ENCODE assay signal across 2 cellular contexts in the genomic region with DNA sequence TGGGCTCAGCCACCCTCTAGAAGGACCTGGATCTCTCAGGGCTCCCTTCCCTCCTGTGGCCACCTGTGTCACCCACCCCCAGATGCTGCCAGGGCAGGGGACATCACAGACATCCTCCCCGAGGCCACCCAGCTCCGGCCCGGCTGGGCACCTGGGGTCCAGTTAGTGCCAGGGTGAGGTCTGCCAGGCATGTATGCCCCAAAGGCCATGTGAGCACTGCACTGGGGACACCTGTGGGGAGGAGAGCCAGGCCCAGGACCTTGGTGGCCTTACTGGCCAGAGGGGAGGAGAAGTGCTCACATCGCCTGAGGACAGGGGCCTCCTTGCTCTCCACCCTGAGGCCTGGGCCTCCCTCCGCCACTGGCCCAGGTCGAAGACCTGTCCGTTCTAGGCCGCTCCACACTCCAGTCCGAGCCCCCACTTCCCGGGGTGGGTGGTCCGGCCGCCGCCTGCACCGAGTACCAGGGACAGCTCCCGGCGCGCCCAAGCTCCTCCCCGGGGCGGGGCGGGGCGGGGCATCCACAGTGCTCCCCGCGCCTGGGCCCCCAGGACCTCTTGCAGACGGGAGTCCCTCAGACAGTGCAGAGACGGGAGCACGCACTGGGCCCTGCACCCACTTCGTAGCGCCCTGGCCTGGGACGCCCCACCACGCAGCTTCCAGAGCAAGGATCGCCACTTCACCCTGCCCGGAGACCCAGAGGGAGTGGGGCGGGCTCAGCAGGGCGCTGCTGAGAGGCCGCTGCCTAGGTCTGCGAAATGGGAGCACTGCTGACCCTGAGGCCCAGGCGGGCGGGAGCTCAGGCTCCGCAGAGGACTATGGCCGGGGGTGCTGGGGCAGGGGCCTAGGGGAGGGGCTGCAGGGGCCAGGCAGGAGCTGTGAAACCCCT.
TF ChIP-seq lines count a peak whose summit lies in the region.

No MANE protein-coding gene starts in this region.

TF ChIP-seq in Ishikawa, 13 proteins besides CTCF, POLR2A, EP300 and RAD21:
- TF ChIP-seq CEBPB (IDR thresholded peaks at IDR 0.05) (no peak), TAF1 (IDR thresholded peaks at IDR 0.05; ENCODE audit: low read depth) (no peak), ZBTB7A (IDR thresholded peaks at IDR 0.05; ENCODE audit: low read depth) (peak; percentile 84), YY1 (IDR thresholded peaks at IDR 0.05; ENCODE audit: low read depth) (no peak), NFIC (IDR thresholded peaks at IDR 0.05) (no peak), TCF12 (IDR thresholded peaks at IDR 0.05; ENCODE audit: low read depth) (no peak)
- TF ChIP-seq, protein P1, sequence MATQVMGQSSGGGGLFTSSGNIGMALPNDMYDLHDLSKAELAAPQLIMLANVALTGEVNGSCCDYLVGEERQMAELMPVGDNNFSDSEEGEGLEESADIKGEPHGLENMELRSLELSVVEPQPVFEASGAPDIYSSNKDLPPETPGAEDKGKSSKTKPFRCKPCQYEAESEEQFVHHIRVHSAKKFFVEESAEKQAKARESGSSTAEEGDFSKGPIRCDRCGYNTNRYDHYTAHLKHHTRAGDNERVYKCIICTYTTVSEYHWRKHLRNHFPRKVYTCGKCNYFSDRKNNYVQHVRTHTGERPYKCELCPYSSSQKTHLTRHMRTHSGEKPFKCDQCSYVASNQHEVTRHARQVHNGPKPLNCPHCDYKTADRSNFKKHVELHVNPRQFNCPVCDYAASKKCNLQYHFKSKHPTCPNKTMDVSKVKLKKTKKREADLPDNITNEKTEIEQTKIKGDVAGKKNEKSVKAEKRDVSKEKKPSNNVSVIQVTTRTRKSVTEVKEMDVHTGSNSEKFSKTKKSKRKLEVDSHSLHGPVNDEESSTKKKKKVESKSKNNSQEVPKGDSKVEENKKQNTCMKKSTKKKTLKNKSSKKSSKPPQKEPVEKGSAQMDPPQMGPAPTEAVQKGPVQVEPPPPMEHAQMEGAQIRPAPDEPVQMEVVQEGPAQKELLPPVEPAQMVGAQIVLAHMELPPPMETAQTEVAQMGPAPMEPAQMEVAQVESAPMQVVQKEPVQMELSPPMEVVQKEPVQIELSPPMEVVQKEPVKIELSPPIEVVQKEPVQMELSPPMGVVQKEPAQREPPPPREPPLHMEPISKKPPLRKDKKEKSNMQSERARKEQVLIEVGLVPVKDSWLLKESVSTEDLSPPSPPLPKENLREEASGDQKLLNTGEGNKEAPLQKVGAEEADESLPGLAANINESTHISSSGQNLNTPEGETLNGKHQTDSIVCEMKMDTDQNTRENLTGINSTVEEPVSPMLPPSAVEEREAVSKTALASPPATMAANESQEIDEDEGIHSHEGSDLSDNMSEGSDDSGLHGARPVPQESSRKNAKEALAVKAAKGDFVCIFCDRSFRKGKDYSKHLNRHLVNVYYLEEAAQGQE (IDR thresholded peaks at IDR 0.05; ENCODE audit: low read depth), result peak; percentile 99
- TF ChIP-seq, protein P2, sequence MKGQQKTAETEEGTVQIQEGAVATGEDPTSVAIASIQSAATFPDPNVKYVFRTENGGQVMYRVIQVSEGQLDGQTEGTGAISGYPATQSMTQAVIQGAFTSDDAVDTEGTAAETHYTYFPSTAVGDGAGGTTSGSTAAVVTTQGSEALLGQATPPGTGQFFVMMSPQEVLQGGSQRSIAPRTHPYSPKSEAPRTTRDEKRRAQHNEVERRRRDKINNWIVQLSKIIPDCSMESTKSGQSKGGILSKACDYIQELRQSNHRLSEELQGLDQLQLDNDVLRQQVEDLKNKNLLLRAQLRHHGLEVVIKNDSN (IDR thresholded peaks at IDR 0.05), result no peak

TF ChIP-seq in K562, 482 proteins besides CTCF, POLR2A, EP300 and RAD21 (continues in another document):
- TF ChIP-seq SAFB (IDR thresholded peaks at IDR 0.05; ENCODE audit: borderline replicate concordance, low read depth, low read length), result no peak
- no peak for TF ChIP-seq HNRNPK (IDR thresholded peaks at IDR 0.05; ENCODE audit: low read depth, low read length, poor library complexity, severe bottlenecking)
- TF ChIP-seq DNMT1 (IDR thresholded peaks at IDR 0.05), result no peak
- TF ChIP-seq POU5F1 (IDR thresholded peaks at IDR 0.05; ENCODE audit: borderline replicate concordance, low read depth, low read length, partially characterized antibody), result no peak
- TF ChIP-seq ZNF197 (CRISPR knock-in tag; IDR thresholded peaks at IDR 0.05; ENCODE audit: low read depth), result no peak
- TF ChIP-seq ILK (tag; IDR thresholded peaks at IDR 0.05; ENCODE audit: borderline replicate concordance, low read depth), result no peak
- no peak for TF ChIP-seq ZKSCAN3 (CRISPR knock-in tag; IDR thresholded peaks at IDR 0.05)
- TF ChIP-seq ZFP30 (CRISPR knock-in tag; IDR thresholded peaks at IDR 0.05; ENCODE audit: borderline replicate concordance), result no peak
- no peak for TF ChIP-seq RBFOX2 (IDR thresholded peaks at IDR 0.05; ENCODE audit: low read depth, low read length)
- TF ChIP-seq ESRRA (IDR thresholded peaks at IDR 0.05; ENCODE audit: borderline replicate concordance, low read depth), result 0 out of 2 replicates have a peak, but pooled peaks have one; percentile 25
- TF ChIP-seq, protein P3, sequence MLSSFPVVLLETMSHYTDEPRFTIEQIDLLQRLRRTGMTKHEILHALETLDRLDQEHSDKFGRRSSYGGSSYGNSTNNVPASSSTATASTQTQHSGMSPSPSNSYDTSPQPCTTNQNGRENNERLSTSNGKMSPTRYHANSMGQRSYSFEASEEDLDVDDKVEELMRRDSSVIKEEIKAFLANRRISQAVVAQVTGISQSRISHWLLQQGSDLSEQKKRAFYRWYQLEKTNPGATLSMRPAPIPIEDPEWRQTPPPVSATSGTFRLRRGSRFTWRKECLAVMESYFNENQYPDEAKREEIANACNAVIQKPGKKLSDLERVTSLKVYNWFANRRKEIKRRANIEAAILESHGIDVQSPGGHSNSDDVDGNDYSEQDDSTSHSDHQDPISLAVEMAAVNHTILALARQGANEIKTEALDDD (IDR thresholded peaks at IDR 0.05), result no peak
- no peak for TF ChIP-seq DIDO1 (tag; IDR thresholded peaks at IDR 0.05; ENCODE audit: low read depth)
- no peak for TF ChIP-seq DACH1 (IDR thresholded peaks at IDR 0.05; ENCODE audit: partially characterized antibody)
- no peak for TF ChIP-seq ARHGAP35 (IDR thresholded peaks at IDR 0.05; ENCODE audit: partially characterized antibody)
- no peak for TF ChIP-seq MED1 (CRISPR knock-in tag; IDR thresholded peaks at IDR 0.05; ENCODE audit: borderline replicate concordance)
- TF ChIP-seq HIVEP1 (CRISPR knock-in tag; IDR thresholded peaks at IDR 0.05), result no peak
- TF ChIP-seq, protein P4, sequence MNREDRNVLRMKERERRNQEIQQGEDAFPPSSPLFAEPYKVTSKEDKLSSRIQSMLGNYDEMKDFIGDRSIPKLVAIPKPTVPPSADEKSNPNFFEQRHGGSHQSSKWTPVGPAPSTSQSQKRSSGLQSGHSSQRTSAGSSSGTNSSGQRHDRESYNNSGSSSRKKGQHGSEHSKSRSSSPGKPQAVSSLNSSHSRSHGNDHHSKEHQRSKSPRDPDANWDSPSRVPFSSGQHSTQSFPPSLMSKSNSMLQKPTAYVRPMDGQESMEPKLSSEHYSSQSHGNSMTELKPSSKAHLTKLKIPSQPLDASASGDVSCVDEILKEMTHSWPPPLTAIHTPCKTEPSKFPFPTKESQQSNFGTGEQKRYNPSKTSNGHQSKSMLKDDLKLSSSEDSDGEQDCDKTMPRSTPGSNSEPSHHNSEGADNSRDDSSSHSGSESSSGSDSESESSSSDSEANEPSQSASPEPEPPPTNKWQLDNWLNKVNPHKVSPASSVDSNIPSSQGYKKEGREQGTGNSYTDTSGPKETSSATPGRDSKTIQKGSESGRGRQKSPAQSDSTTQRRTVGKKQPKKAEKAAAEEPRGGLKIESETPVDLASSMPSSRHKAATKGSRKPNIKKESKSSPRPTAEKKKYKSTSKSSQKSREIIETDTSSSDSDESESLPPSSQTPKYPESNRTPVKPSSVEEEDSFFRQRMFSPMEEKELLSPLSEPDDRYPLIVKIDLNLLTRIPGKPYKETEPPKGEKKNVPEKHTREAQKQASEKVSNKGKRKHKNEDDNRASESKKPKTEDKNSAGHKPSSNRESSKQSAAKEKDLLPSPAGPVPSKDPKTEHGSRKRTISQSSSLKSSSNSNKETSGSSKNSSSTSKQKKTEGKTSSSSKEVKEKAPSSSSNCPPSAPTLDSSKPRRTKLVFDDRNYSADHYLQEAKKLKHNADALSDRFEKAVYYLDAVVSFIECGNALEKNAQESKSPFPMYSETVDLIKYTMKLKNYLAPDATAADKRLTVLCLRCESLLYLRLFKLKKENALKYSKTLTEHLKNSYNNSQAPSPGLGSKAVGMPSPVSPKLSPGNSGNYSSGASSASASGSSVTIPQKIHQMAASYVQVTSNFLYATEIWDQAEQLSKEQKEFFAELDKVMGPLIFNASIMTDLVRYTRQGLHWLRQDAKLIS (CRISPR knock-in tag; IDR thresholded peaks at IDR 0.05), result peak; percentile 87; the same call in 1 of the 2 replicates
- TF ChIP-seq ZNF121 (CRISPR knock-in tag; conservative IDR thresholded peaks at IDR 0.05), result no peak
- TF ChIP-seq, protein P5, sequence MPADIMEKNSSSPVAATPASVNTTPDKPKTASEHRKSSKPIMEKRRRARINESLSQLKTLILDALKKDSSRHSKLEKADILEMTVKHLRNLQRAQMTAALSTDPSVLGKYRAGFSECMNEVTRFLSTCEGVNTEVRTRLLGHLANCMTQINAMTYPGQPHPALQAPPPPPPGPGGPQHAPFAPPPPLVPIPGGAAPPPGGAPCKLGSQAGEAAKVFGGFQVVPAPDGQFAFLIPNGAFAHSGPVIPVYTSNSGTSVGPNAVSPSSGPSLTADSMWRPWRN (IDR thresholded peaks at IDR 0.05; ENCODE audit: low read depth), result no peak
- no peak for TF ChIP-seq ZNF146 (CRISPR knock-in tag; IDR thresholded peaks at IDR 0.05; ENCODE audit: unreplicated experiment)
- TF ChIP-seq CBFA2T3 (IDR thresholded peaks at IDR 0.05), result no peak
- no peak for TF ChIP-seq MCM2 (IDR thresholded peaks at IDR 0.05; ENCODE audit: low read depth)
- TF ChIP-seq, protein P6, sequence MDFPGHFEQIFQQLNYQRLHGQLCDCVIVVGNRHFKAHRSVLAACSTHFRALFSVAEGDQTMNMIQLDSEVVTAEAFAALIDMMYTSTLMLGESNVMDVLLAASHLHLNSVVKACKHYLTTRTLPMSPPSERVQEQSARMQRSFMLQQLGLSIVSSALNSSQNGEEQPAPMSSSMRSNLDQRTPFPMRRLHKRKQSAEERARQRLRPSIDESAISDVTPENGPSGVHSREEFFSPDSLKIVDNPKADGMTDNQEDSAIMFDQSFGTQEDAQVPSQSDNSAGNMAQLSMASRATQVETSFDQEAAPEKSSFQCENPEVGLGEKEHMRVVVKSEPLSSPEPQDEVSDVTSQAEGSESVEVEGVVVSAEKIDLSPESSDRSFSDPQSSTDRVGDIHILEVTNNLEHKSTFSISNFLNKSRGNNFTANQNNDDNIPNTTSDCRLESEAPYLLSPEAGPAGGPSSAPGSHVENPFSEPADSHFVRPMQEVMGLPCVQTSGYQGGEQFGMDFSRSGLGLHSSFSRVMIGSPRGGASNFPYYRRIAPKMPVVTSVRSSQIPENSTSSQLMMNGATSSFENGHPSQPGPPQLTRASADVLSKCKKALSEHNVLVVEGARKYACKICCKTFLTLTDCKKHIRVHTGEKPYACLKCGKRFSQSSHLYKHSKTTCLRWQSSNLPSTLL (IDR thresholded peaks at IDR 0.05), result no peak
- TF ChIP-seq TAF15 (IDR thresholded peaks at IDR 0.05; ENCODE audit: low read depth, low read length), result no peak
- TF ChIP-seq ZNF282 (CRISPR knock-in tag; IDR thresholded peaks at IDR 0.05), result no peak
- no peak for TF ChIP-seq KLF1 (tag; IDR thresholded peaks at IDR 0.05)
- no peak for TF ChIP-seq PHB (CRISPR knock-in tag; IDR thresholded peaks at IDR 0.05)
- no peak for TF ChIP-seq PTTG1 (tag; IDR thresholded peaks at IDR 0.05; ENCODE audit: low read depth)
- TF ChIP-seq, protein P7, sequence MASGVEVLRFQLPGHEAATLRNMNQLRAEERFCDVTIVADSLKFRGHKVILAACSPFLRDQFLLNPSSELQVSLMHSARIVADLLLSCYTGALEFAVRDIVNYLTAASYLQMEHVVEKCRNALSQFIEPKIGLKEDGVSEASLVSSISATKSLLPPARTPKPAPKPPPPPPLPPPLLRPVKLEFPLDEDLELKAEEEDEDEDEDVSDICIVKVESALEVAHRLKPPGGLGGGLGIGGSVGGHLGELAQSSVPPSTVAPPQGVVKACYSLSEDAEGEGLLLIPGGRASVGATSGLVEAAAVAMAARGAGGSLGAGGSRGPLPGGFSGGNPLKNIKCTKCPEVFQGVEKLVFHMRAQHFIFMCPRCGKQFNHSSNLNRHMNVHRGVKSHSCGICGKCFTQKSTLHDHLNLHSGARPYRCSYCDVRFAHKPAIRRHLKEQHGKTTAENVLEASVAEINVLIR (CRISPR knock-in tag; IDR thresholded peaks at IDR 0.05), result no peak
- TF ChIP-seq, protein P8, sequence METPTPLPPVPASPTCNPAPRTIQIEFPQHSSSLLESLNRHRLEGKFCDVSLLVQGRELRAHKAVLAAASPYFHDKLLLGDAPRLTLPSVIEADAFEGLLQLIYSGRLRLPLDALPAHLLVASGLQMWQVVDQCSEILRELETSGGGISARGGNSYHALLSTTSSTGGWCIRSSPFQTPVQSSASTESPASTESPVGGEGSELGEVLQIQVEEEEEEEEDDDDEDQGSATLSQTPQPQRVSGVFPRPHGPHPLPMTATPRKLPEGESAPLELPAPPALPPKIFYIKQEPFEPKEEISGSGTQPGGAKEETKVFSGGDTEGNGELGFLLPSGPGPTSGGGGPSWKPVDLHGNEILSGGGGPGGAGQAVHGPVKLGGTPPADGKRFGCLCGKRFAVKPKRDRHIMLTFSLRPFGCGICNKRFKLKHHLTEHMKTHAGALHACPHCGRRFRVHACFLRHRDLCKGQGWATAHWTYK (CRISPR knock-in tag; IDR thresholded peaks at IDR 0.05), result no peak
- peak; percentile 25; the same call in 1 of the 2 replicates for TF ChIP-seq POLR2G (IDR thresholded peaks at IDR 0.05; ENCODE audit: low read depth, low read length)
- TF ChIP-seq MXI1 (IDR thresholded peaks at IDR 0.05; ENCODE audit: low read depth, low read length), result no peak
- no peak for TF ChIP-seq CBX1 (IDR thresholded peaks at IDR 0.05; ENCODE audit: low read depth)
- no peak for TF ChIP-seq FOXJ2 (tag; IDR thresholded peaks at IDR 0.05)
- no peak for TF ChIP-seq TAF7 (tag; IDR thresholded peaks at IDR 0.05)
- peak; percentile 36; the same call in 1 of the 2 replicates for TF ChIP-seq ZFX (CRISPR knock-in tag; IDR thresholded peaks at IDR 0.05)
- TF ChIP-seq CHD4 (IDR thresholded peaks at IDR 0.05; ENCODE audit: insufficient read depth, insufficient replicate concordance, low read depth, low read length, poor library complexity, severe bottlenecking), result no peak
- no peak for TF ChIP-seq HDAC8 (tag; IDR thresholded peaks at IDR 0.05)
- TF ChIP-seq SMAD2 (IDR thresholded peaks at IDR 0.05; ENCODE audit: low read depth, low read length), result no peak
- TF ChIP-seq FOSL1 (tag; conservative IDR thresholded peaks at IDR 0.05), result no peak
- TF ChIP-seq ZNF408 (CRISPR knock-in tag; IDR thresholded peaks at IDR 0.05; ENCODE audit: low read depth), result no peak
- no peak for TF ChIP-seq SIRT6 (IDR thresholded peaks at IDR 0.05; ENCODE audit: low read depth, low read length)
- no peak for TF ChIP-seq ZNF717 (CRISPR knock-in tag; IDR thresholded peaks at IDR 0.05)
- no peak for TF ChIP-seq ZNF699 (CRISPR knock-in tag; IDR thresholded peaks at IDR 0.05; ENCODE audit: insufficient replicate concordance)
